11 cellular contexts compared by ENCODE assay signal in genomic region chr22:42296381-42296853, GRCh38. TPM values are rescaled to one million over a fixed set of nuclear protein-coding genes. Genes with fewer than 3 reads are reported as not detected.
A peak's percentile ranks its signal among the peaks of the same experiment; 100 is the strongest.
DNase-seq lines count a peak whose midpoint lies in the region; ATAC-seq, FAIRE-seq and TF ChIP-seq lines count a peak whose summit lies in the region.
"Had no signal": no experiment of that assay in that cellular context is flagged by ENCODE, and none has a peak within 500 bp of the region (broad histone marks: within the 10 kb centered on the region; RNA-seq: fewer than 3 reads in every experiment).

No MANE protein-coding gene starts in this region.

- peaks cover 0 to 20% (median 3%) of the 10 kb centered on the region in 12 donors for H3K4me1 ChIP-seq in heart left ventricle

- intact Hi-C loops in heart left ventricle (cut with DNase I) = loop anchor here in 1 of 10 donors (5.0 kb wide), 1 partner anchor 51 kb away; no protein-coding TSS in a partner anchor

- DNase-seq in Ammon's horn (ENCODE audit: low spot score) = peak; percentile 83
- peak; percentile 25 for DNase-seq in H4 (ENCODE audit: low spot score)
- DNase-seq in RPMI8226 = peak; percentile 86
- peak; percentile 45 to 79 (median 62) for DNase-seq in heart left ventricle
- no peak for DNase-seq in HUDEP-2 (lab: John Stamatoyannopoulos, UW; ENCODE audit: unreplicated experiment in 76 of 76)
- DNase-seq in RCC 7860 (ENCODE audit: low spot score) = no peak
- DNase-seq: NCI-H510A treated with DMSO at 0.1 percent for 48 hours; stimulated activated naive CD8-positive, alpha-beta T cell treated with anti-CD3 and anti-CD28 coated beads, Interleukin-15, Interleukin-2, amounts not matched to agents 100 U/mL and 50 U/mL, for 24 hours had no signal

- 28 to 39% (median 33%) methylated on average over 9 to 19 of the region's 19 CpGs for WGBS in heart left ventricle, 4 donors

- peak in 2 of 12 donors; percentile 16 to 33 for TF ChIP-seq CTCF in heart left ventricle (IDR thresholded peaks at IDR 0.05)

- FAIRE-seq in RCC 7860 (lab: Jason Lieb, UNC) = no peak
- FAIRE-seq: pancreas had no signal

- H3K27me3 ChIP-seq in heart left ventricle = no peaks in the 10 kb centered on the region
- H3K27me3 ChIP-seq: pancreas had no signal

- no peak overlapping the region for H3K4me3 ChIP-seq in heart left ventricle
- H3K4me3 ChIP-seq: pancreas had no signal

- H3K9me3 ChIP-seq in heart left ventricle = no peaks in the 10 kb centered on the region
- H3K9me3 ChIP-seq: pancreas had no signal

- TF ChIP-seq POLR2A in heart left ventricle (IDR thresholded peaks at IDR 0.05) = no peak

- no peak overlapping the region for H3K27ac ChIP-seq in heart left ventricle
- H3K27ac ChIP-seq: pancreas had no signal

- no peaks in the 10 kb centered on the region for H3K36me3 ChIP-seq in heart left ventricle
- H3K36me3 ChIP-seq: pancreas had no signal

- ATAC-seq in heart left ventricle (peak in 3 of 4 donors; percentile 11 to 54 (median 11)), HG03432 (IDR thresholded peaks at IDR 0.05; ENCODE audit: unreplicated experiment) (no peak), GM21576 (IDR thresholded peaks at IDR 0.05; ENCODE audit: unreplicated experiment) (no peak)
- ATAC-seq: pancreas; stimulated activated naive CD8-positive, alpha-beta T cell treated with anti-CD3 and anti-CD28 coated beads, Interleukin-15, Interleukin-2, amounts not matched to agents 100 U/mL and 50 U/mL, for 24 hours had no signal

RNA-seq across cellular contexts. Expression of gene TCF20, which starts 26.0 kb away (rescaled TPM):
- 17.8 and 23.5 TPM in 2 replicates for total RNA-seq in H4 (2014; rRNA removed; shearing (Covaris generic))
- total RNA-seq in heart left ventricle = 10 to 100 TPM; 12.1 to 25.7 (median 15.8) TPM
- polyA plus RNA-seq in heart left ventricle = 1 to 10 TPM; 5.2 to 8.0 TPM

Comparison
In these comparisons a context has a peak if more than half of its experiments do, and no peak if none do; other contexts are left out.
1. DNase-seq: peak in Ammon's horn (single experiment), H4 (single experiment), RPMI8226 (single experiment) and heart left ventricle (5 of 5); none in HUDEP-2 (0 of 76) and RCC 7860 (single experiment).
2. ATAC-seq: peak in heart left ventricle (3 of 4); none in HG03432 (single experiment) and GM21576 (single experiment).